1 cellular context compared by ENCODE assay signal in genomic region chr6:7140631-7141366, GRCh38.
TF ChIP-seq lines count a peak whose summit lies in the region.

No MANE protein-coding gene starts in this region.

TF ChIP-seq in K562, 482 proteins besides CTCF, POLR2A, EP300 and RAD21 (continued from another document):
- TF ChIP-seq, protein P1, sequence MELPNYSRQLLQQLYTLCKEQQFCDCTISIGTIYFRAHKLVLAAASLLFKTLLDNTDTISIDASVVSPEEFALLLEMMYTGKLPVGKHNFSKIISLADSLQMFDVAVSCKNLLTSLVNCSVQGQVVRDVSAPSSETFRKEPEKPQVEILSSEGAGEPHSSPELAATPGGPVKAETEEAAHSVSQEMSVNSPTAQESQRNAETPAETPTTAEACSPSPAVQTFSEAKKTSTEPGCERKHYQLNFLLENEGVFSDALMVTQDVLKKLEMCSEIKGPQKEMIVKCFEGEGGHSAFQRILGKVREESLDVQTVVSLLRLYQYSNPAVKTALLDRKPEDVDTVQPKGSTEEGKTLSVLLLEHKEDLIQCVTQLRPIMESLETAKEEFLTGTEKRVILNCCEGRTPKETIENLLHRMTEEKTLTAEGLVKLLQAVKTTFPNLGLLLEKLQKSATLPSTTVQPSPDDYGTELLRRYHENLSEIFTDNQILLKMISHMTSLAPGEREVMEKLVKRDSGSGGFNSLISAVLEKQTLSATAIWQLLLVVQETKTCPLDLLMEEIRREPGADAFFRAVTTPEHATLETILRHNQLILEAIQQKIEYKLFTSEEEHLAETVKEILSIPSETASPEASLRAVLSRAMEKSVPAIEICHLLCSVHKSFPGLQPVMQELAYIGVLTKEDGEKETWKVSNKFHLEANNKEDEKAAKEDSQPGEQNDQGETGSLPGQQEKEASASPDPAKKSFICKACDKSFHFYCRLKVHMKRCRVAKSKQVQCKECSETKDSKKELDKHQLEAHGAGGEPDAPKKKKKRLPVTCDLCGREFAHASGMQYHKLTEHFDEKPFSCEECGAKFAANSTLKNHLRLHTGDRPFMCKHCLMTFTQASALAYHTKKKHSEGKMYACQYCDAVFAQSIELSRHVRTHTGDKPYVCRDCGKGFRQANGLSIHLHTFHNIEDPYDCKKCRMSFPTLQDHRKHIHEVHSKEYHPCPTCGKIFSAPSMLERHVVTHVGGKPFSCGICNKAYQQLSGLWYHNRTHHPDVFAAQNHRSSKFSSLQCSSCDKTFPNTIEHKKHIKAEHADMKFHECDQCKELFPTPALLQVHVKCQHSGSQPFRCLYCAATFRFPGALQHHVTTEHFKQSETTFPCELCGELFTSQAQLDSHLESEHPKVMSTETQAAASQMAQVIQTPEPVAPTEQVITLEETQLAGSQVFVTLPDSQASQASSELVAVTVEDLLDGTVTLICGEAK (IDR thresholded peaks at IDR 0.05) = no peak
- TF ChIP-seq, protein P1 (CRISPR knock-in tag; IDR thresholded peaks at IDR 0.05) = no peak
- TF ChIP-seq E2F3 (CRISPR knock-in tag; IDR thresholded peaks at IDR 0.05) = peak; percentile 85
- TF ChIP-seq CAMTA2 (CRISPR knock-in tag; conservative IDR thresholded peaks at IDR 0.05) = 0 out of 2 replicates have a peak, but pooled peaks have one; percentile 79
- TF ChIP-seq RB1 (IDR thresholded peaks at IDR 0.05; ENCODE audit: low read depth) = peak; percentile 50; the same call in 1 of the 2 replicates
- TF ChIP-seq ATF7 (IDR thresholded peaks at IDR 0.05) = peak; percentile 67
- peak; percentile 93 for TF ChIP-seq RBFOX2 (IDR thresholded peaks at IDR 0.05; ENCODE audit: low read depth, low read length)
- TF ChIP-seq SAFB2 (IDR thresholded peaks at IDR 0.05; ENCODE audit: borderline replicate concordance, low read depth, low read length, severe bottlenecking) = no peak
- TF ChIP-seq ZNF584 (CRISPR knock-in tag; IDR thresholded peaks at IDR 0.05; ENCODE audit: low read depth) = peak; percentile 68
- no peak for TF ChIP-seq ZFP1 (CRISPR knock-in tag; IDR thresholded peaks at IDR 0.05)
TF ChIP-seq in K562: peak in this region for 164.
